ENCODE assay signal across 12 cellular contexts in genomic region chr4:138911903-138912713, GRCh38.
DNase-seq lines count a peak whose midpoint lies in the region; ATAC-seq and TF ChIP-seq lines count a peak whose summit lies in the region.
"Had no signal": no experiment of that assay in that cellular context is flagged by ENCODE, and none has a peak within 500 bp of the region (broad histone marks: within the 10 kb centered on the region; RNA-seq: fewer than 3 reads in every experiment).

No MANE protein-coding gene starts in this region.

- no peak for TF ChIP-seq CTCF in breast epithelium (IDR thresholded peaks at IDR 0.05)
- TF ChIP-seq CTCF in nephron progenitor cell (IDR thresholded peaks at IDR 0.05) = no peak

- H3K27me3 ChIP-seq in breast epithelium = no peaks in the 10 kb centered on the region
- H3K27me3 ChIP-seq: BLaER1 treated with 17β-estradiol and CSF1 and Interleukin-3, amounts not matched to agents 10 nM and 100 nM; heart right ventricle had no signal

- peaks cover 4% of the 10 kb centered on the region for H3K27me3 Mint-ChIP-seq in nephron progenitor cell (ENCODE audit: low read depth, poor library complexity)
- no peaks in the 10 kb centered on the region for H3K27me3 Mint-ChIP-seq in activated T-cell treated with anti-CD3 and anti-CD28 coated beads, Interleukin-2, amount 50 U/mL, for 4 hours (ENCODE audit: low read depth)

- H3K4me1 ChIP-seq in breast epithelium = peaks cover 0 to 5% of the 10 kb centered on the region in 2 donors

- peaks cover 53% of the 10 kb centered on the region for H3K4me1 Mint-ChIP-seq in nephron progenitor cell
- H3K4me1 Mint-ChIP-seq in activated T-cell treated with anti-CD3 and anti-CD28 coated beads, Interleukin-2, amount 50 U/mL, for 4 hours (ENCODE audit: low read depth) = no peaks in the 10 kb centered on the region
- H3K4me1 Mint-ChIP-seq: naive thymus-derived CD4-positive, alpha-beta T cell had no signal

- H3K9me3 ChIP-seq in breast epithelium = no peaks in the 10 kb centered on the region
- H3K9me3 ChIP-seq: BLaER1 treated with 17β-estradiol and CSF1 and Interleukin-3, amounts not matched to agents 10 nM and 100 nM; heart right ventricle had no signal

- peak overlapping the region; percentile 53 for H3K27ac Mint-ChIP-seq in nephron progenitor cell
- H3K27ac Mint-ChIP-seq: naive thymus-derived CD4-positive, alpha-beta T cell had no signal

- DNase-seq in DMS53 (lab: John Stamatoyannopoulos, UW) (peak; percentile 93), NCI-H2107 (lab: John Stamatoyannopoulos, UW) (peak; percentile 25), breast epithelium (ENCODE audit: low spot score in 2 of 2) (peak; percentile 31 to 71), nephron progenitor cell (no peak), ureter (ENCODE audit: low spot score) (no peak), SIG-M5 (lab: John Stamatoyannopoulos, UW) (no peak)
- no peak for DNase-seq in stimulated activated CD4-positive, alpha-beta T cell treated with anti-CD3 and anti-CD28 coated beads, Interleukin-2, amount 100 ng/mL, for 24 hours
- DNase-seq in activated T-cell treated with anti-CD3 and anti-CD28 coated beads, Interleukin-2, amount 50 U/mL, for 4 hours = no peak
- DNase-seq: IMR-90; naive thymus-derived CD4-positive, alpha-beta T cell had no signal

- intact Hi-C loops in breast epithelium (cut with DNase I; ENCODE audit: low total_unique reads) = no loop called here

- no peaks in the 10 kb centered on the region for H3K36me3 ChIP-seq in breast epithelium
- H3K36me3 ChIP-seq: BLaER1 treated with 17β-estradiol and CSF1 and Interleukin-3, amounts not matched to agents 10 nM and 100 nM; heart right ventricle had no signal

- no peak for TF ChIP-seq POLR2A in breast epithelium (IDR thresholded peaks at IDR 0.05)

- H3K4me3 Mint-ChIP-seq in nephron progenitor cell = no peak overlapping the region
- H3K4me3 Mint-ChIP-seq in activated T-cell treated with anti-CD3 and anti-CD28 coated beads, Interleukin-2, amount 50 U/mL, for 4 hours = no peak overlapping the region
- H3K4me3 Mint-ChIP-seq: naive thymus-derived CD4-positive, alpha-beta T cell had no signal

- ATAC-seq in activated T-cell treated with anti-CD3 and anti-CD28 coated beads, Interleukin-2, amount 50 U/mL, for 4 hours = no peak
- ATAC-seq: naive thymus-derived CD4-positive, alpha-beta T cell had no signal

- peak overlapping the region; percentile 93 to 95 for H3K27ac ChIP-seq in breast epithelium
- H3K27ac ChIP-seq: BLaER1 treated with 17β-estradiol and CSF1 and Interleukin-3, amounts not matched to agents 10 nM and 100 nM had no signal

- H3K9me3 Mint-ChIP-seq in nephron progenitor cell = no peaks in the 10 kb centered on the region
- H3K9me3 Mint-ChIP-seq in activated T-cell treated with anti-CD3 and anti-CD28 coated beads, Interleukin-2, amount 50 U/mL, for 4 hours = no peaks in the 10 kb centered on the region
- H3K9me3 Mint-ChIP-seq: naive thymus-derived CD4-positive, alpha-beta T cell had no signal

- no peaks in the 10 kb centered on the region for H3K36me3 Mint-ChIP-seq in nephron progenitor cell (ENCODE audit: low read depth)
- H3K36me3 Mint-ChIP-seq in activated T-cell treated with anti-CD3 and anti-CD28 coated beads, Interleukin-2, amount 50 U/mL, for 4 hours (ENCODE audit: insufficient read depth) = no peaks in the 10 kb centered on the region
- H3K36me3 Mint-ChIP-seq: naive thymus-derived CD4-positive, alpha-beta T cell had no signal

- H3K4me3 ChIP-seq in breast epithelium = peak overlapping the region in 2 of 3 donors; percentile 18 to 39
- H3K4me3 ChIP-seq: BLaER1 treated with 17β-estradiol and CSF1 and Interleukin-3, amounts not matched to agents 10 nM and 100 nM; heart right ventricle had no signal

Comparison
In these comparisons a context has a peak if more than half of its experiments do, and no peak if none do; other contexts are left out.
1. DNase-seq: peak in DMS53 (single experiment), NCI-H2107 (single experiment) and breast epithelium (2 of 2); none in nephron progenitor cell (single experiment), stimulated activated CD4-positive, alpha-beta T cell treated with anti-CD3 and anti-CD28 coated beads, Interleukin-2, amount 100 ng/mL, for 24 hours (0 of 2), ureter (single experiment), SIG-M5 (single experiment) and activated T-cell treated with anti-CD3 and anti-CD28 coated beads, Interleukin-2, amount 50 U/mL, for 4 hours (single experiment).